Comparison of ENCODE assay signal across 12 cellular contexts in genomic region chr13:77230560-77230959, GRCh38.
"Had no signal": no experiment of that assay in that cellular context is flagged by ENCODE, and none has a peak within 500 bp of the region (broad histone marks: within the 10 kb centered on the region; RNA-seq: fewer than 3 reads in every experiment).

No MANE protein-coding gene starts in this region.

- H3K27me3 Mint-ChIP-seq: activated naive CD8-positive, alpha-beta T cell treated with anti-CD3 and anti-CD28 coated beads, Interleukin-2, amount 10 ng/mL, durations not matched to agents 7 days and 5 days had no signal

- DNase-seq: activated CD4-positive, CD25-positive, alpha-beta regulatory T cell; activated naive CD8-positive, alpha-beta T cell treated with anti-CD3 and anti-CD28 coated beads, Interleukin-2, amount 10 ng/mL, durations not matched to agents 7 days and 5 days; aorta; dermis blood vessel endothelial cell; endodermal cell; hippocampal formation; kidney glomerular epithelial cell; spleen; stimulated activated CD4-positive, alpha-beta T cell treated with anti-CD3 and anti-CD28 coated beads, Interleukin-2, amount 100 ng/mL, for 24 hours; stimulated activated naive CD4-positive, alpha-beta T cell treated with Interleukin-2 at 50 U/mL for 16 hours had no signal

- H3K27ac Mint-ChIP-seq: endodermal cell had no signal

- ATAC-seq: sciatic nerve, SK-N-SH treated with all-trans-retinoic acid at 6 μM for 48 hours had no signal

- H3K9me3 Mint-ChIP-seq: endodermal cell had no signal

- H3K4me3 Mint-ChIP-seq: activated naive CD8-positive, alpha-beta T cell treated with anti-CD3 and anti-CD28 coated beads, Interleukin-2, amount 10 ng/mL, durations not matched to agents 7 days and 5 days; endodermal cell had no signal
